ENCODE assay signal across 21 cellular contexts in the genomic region with DNA sequence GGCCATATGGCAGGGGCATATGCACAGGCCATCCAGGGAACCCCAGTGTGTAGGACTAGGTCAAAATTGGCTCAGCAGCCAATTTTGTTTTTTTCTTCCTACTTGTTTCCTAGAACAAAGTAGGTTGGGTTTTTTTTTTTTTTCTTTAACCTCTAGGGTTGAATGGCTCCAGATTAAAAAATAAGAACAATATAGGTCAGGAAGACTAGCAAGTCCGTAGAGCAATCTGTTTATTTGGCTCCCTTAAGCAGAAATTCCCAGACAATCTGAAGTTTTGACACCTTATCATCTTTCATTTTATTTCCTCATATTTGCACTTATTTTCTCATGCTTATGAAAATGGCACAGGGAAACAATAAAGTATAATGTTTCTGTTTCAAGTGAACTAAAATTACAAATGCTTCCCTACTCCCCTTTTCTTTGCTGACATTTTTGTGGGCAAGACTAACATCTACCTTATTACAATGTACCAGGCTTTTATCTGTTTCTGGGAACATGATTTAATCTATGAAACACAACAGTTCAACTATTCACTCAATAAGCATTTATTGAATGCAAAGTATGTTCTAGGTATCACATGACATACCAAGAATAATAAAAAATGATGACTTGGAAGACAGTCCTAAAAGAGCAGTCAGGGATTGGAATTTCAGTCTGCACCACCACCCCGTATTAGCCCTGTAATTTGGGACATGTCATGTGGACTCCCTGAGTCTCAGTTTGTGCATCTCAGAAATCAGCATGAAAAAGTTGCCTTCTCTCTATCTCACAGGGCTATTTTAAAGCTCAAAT.
DNase-seq lines count a peak whose midpoint lies in the region; ATAC-seq lines count a peak whose summit lies in the region.
"Had no signal": no experiment of that assay in that cellular context is flagged by ENCODE, and none has a peak within 500 bp of the region (broad histone marks: within the 10 kb centered on the region; RNA-seq: fewer than 3 reads in every experiment).

No MANE protein-coding gene starts in this region.

- no peak overlapping the region for H3K4me3 ChIP-seq in skeletal muscle cell (ENCODE audit: low read depth, low read length)
- H3K4me3 ChIP-seq: adrenal gland, colonic mucosa, HAP-1, prostate gland, transverse colon had no signal

- DNase-seq in DMS 273 (lab: John Stamatoyannopoulos, UW; ENCODE audit: unreplicated experiment) (peak; percentile 20), DMS 273 treated with DMSO at 0.1 percent for 48 hours (lab: John Stamatoyannopoulos, UW) (no peak), NCI-H2171 treated with DMSO at 0.1 percent for 48 hours (lab: John Stamatoyannopoulos, UW) (peak; percentile 82), fibroblast of gingiva (ENCODE audit: low read depth) (peak; percentile 38), skeletal muscle cell (ENCODE audit: low read depth) (peak; percentile 14), epidermal melanocyte (ENCODE audit: insufficient read length, low spot score) (no peak), iPS-NIHi7 (ENCODE audit: extremely low spot score) (no peak)
- DNase-seq: adrenal gland; colonic mucosa; DMS53; natural killer cell; NCI-H1436 treated with DMSO at 0.1 percent for 48 hours; NCI-H446; stimulated activated CD4-positive, alpha-beta T cell treated with anti-CD3 and anti-CD28 coated beads, Interleukin-12 subunit alpha, Interleukin-12 subunit beta, amount 100 ng/mL, for 4 hours; T-helper 1 cell; transverse colon had no signal

- no peak for ATAC-seq in HG03565 (IDR thresholded peaks at IDR 0.05; ENCODE audit: unreplicated experiment)
- ATAC-seq: natural killer cell; stimulated activated effector memory CD8-positive, alpha-beta T cell treated with anti-CD3 and anti-CD28 coated beads, Interleukin-12 subunit alpha, Interleukin-12 subunit beta, amount 100 ng/mL, for 72 hours; WTC11 had no signal

Comparison
In these comparisons a context has a peak if more than half of its experiments do, and no peak if none do; other contexts are left out.
1. DNase-seq: peak in DMS 273 (single experiment), NCI-H2171 treated with DMSO at 0.1 percent for 48 hours (single experiment), fibroblast of gingiva (single experiment) and skeletal muscle cell (single experiment); none in DMS 273 treated with DMSO at 0.1 percent for 48 hours (single experiment), epidermal melanocyte (single experiment) and iPS-NIHi7 (single experiment).